In genomic region chr1:228096416-228097332, GRCh38 we compare ENCODE assay signal across 16 cellular contexts. TPM values are rescaled to one million over a fixed set of nuclear protein-coding genes. Genes with fewer than 3 reads are reported as not detected.
DNase-seq lines count a peak whose midpoint lies in the region; ATAC-seq, FAIRE-seq and TF ChIP-seq lines count a peak whose summit lies in the region.
"Had no signal": no experiment of that assay in that cellular context is flagged by ENCODE, and none has a peak within 500 bp of the region (broad histone marks: within the 10 kb centered on the region; RNA-seq: fewer than 3 reads in every experiment).

No MANE protein-coding gene starts in this region.

- H3K9me3 ChIP-seq in A549 = peaks cover 28% of the 10 kb centered on the region
- peaks cover 8% of the 10 kb centered on the region for H3K9me3 ChIP-seq in CD8-positive, alpha-beta T cell (ENCODE audit: low read length)
- peaks cover 2% of the 10 kb centered on the region for H3K9me3 ChIP-seq in T-helper 17 cell (ENCODE audit: control insufficient read depth, low read length, poor library complexity, severe bottlenecking)
- peaks cover 16 to 37% of the 10 kb centered on the region in 2 donors for H3K9me3 ChIP-seq in neuronal stem cell (replicated peaks in 1 of 2; ENCODE audit: control insufficient read depth in 2 of 2, insufficient read depth in 1 of 2, low read depth in 1 of 2, low read length in 2 of 2)

- no peak for DNase-seq in A549 (ENCODE audit: low read depth in 1 of 2, low spot score in 1 of 2)
- DNase-seq in CD8-positive, alpha-beta T cell = no peak
- no peak for DNase-seq in T-helper 17 cell
- DNase-seq in neuronal stem cell (ENCODE audit: low spot score) = no peak
- no peak for DNase-seq in NCI-H748 (lab: John Stamatoyannopoulos, UW; ENCODE audit: unreplicated experiment)
- DNase-seq: central memory CD4-positive, alpha-beta T cell; MG63; NCI-H2029; NCI-H524; stimulated activated CD4-positive, alpha-beta T cell treated with anti-CD3 and anti-CD28 coated beads, Interleukin-15, amount 100 ng/mL, for 24 hours had no signal

- no peak for TF ChIP-seq EP300 in A549 (IDR thresholded peaks at IDR 0.05)

- H3K4me3 ChIP-seq in A549 (no peak overlapping the region), neuronal stem cell (ENCODE audit: low read length in 2 of 2) (no peak overlapping the region)
- H3K4me3 ChIP-seq in CD8-positive, alpha-beta T cell (ENCODE audit: low read depth, low read length) = no peak overlapping the region
- H3K4me3 ChIP-seq: HAP-1, MG63, psoas muscle, SK-N-MC had no signal

- no peak overlapping the region for H4K91ac ChIP-seq in neuronal stem cell (ENCODE audit: low read depth, low read length, poor library complexity)

- FAIRE-seq in A549 (lab: Jason Lieb, UNC) = no peak
- FAIRE-seq: endometrium had no signal

- peaks cover 34% of the 10 kb centered on the region for H3K79me1 ChIP-seq in neuronal stem cell (ENCODE audit: low read depth, low read length)

- H3K14ac ChIP-seq in neuronal stem cell (ENCODE audit: low read length) = no peak overlapping the region

- no peak for TF ChIP-seq CTCF in A549 (IDR thresholded peaks at IDR 0.05)
- TF ChIP-seq CTCF in CD8-positive, alpha-beta T cell (IDR thresholded peaks at IDR 0.05) = no peak

- H3K4me1 Mint-ChIP-seq in CD8-positive, alpha-beta T cell (ENCODE audit: low read depth) = peaks cover 50% of the 10 kb centered on the region
- peaks cover 28% of the 10 kb centered on the region for H3K4me1 Mint-ChIP-seq in T-helper 17 cell

- CTCF ChIA-PET in A549 (lab: Yijun Ruan, JAX) = interaction anchor here (1.4 kb wide), 1 partner anchor 35 kb away, joined by 3 read pairs; no protein-coding TSS in a partner anchor
- CTCF ChIA-PET in CD8-positive, alpha-beta T cell (lab: Charles Lee) = no interaction called here

- no peak overlapping the region for H3K27ac ChIP-seq in A549
- no peak overlapping the region for H3K27ac ChIP-seq in CD8-positive, alpha-beta T cell (ENCODE audit: low read depth, low read length)
- no peak overlapping the region for H3K27ac ChIP-seq in neuronal stem cell (replicated peaks; ENCODE audit: low read length)
- H3K27ac ChIP-seq: psoas muscle, SK-N-MC had no signal

- H4K8ac ChIP-seq in neuronal stem cell (ENCODE audit: low read depth, low read length) = no peak overlapping the region

- H2BK12ac ChIP-seq in neuronal stem cell (ENCODE audit: low read length) = no peak overlapping the region

- H3K4me3 Mint-ChIP-seq in CD8-positive, alpha-beta T cell = no peak overlapping the region
- no peak overlapping the region for H3K4me3 Mint-ChIP-seq in T-helper 17 cell

- WGBS in A549 (ENCODE audit: missing lambda C conversion rate) = 95% methylated on average over 10 of the region's 13 CpGs
- WGBS in neuronal stem cell (ENCODE audit: extremely low coverage in 2 of 2, insufficient read length in 2 of 2, insufficient replicate concordance in 1 of 2), 2 donors = no CpG with 5 or more reads among the region's 13 CpGs

- peak overlapping the region; percentile 41 for H3K27ac Mint-ChIP-seq in CD8-positive, alpha-beta T cell
- H3K27ac Mint-ChIP-seq in T-helper 17 cell = peak overlapping the region; percentile 83

- no peak overlapping the region for H3K18ac ChIP-seq in neuronal stem cell (ENCODE audit: low read length)

- no peak overlapping the region for H2BK120ac ChIP-seq in neuronal stem cell (ENCODE audit: low read depth, low read length)

- H3K4me1 ChIP-seq in A549 = peaks cover 3% of the 10 kb centered on the region; the same call in 1 of the 3 replicates
- H3K4me1 ChIP-seq in CD8-positive, alpha-beta T cell (ENCODE audit: insufficient read depth, low read length) = peaks cover 29% of the 10 kb centered on the region
- no peaks in the 10 kb centered on the region for H3K4me1 ChIP-seq in neuronal stem cell (ENCODE audit: control insufficient read depth in 2 of 2, insufficient read depth in 1 of 2, low read depth in 1 of 2, low read length in 2 of 2)
- H3K4me1 ChIP-seq: HAP-1 had no signal

- no peaks in the 10 kb centered on the region for H3K27me3 ChIP-seq in CD8-positive, alpha-beta T cell (ENCODE audit: insufficient read depth, low read length)
- H3K27me3 ChIP-seq in neuronal stem cell (ENCODE audit: control insufficient read depth in 3 of 3, insufficient read depth in 3 of 3, low read depth in 1 of 3, low read length in 3 of 3) = no peaks in the 10 kb centered on the region
- H3K27me3 ChIP-seq: MG63 had no signal

- peaks cover 8% of the 10 kb centered on the region for H3K9me3 Mint-ChIP-seq in CD8-positive, alpha-beta T cell

- intact Hi-C loops in CD8-positive, alpha-beta T cell (cut with DNase I, micrococcal nuclease) = no loop called here

- ATAC-seq in A549 (no peak), T-helper 17 cell (no peak), HG03565 (IDR thresholded peaks at IDR 0.05; ENCODE audit: unreplicated experiment) (no peak), HG02759 (IDR thresholded peaks at IDR 0.05; ENCODE audit: unreplicated experiment) (no peak)
- no peak for ATAC-seq in CD8-positive, alpha-beta T cell
- ATAC-seq: psoas muscle had no signal

- H3K9ac ChIP-seq in neuronal stem cell (ENCODE audit: low read depth, low read length, poor library complexity) = no peak overlapping the region

- TF ChIP-seq POLR2A in A549 (IDR thresholded peaks at IDR 0.05; ENCODE audit: low read length) = no peak

- H3K4ac ChIP-seq in neuronal stem cell (ENCODE audit: low read length) = no peak overlapping the region

- peaks cover 23% of the 10 kb centered on the region for H3K36me3 ChIP-seq in CD8-positive, alpha-beta T cell (ENCODE audit: insufficient read depth, low read length)
- peaks cover 49 to 91% of the 10 kb centered on the region in 2 donors for H3K36me3 ChIP-seq in neuronal stem cell (replicated peaks in 1 of 2; ENCODE audit: control insufficient read depth in 2 of 2, insufficient read depth in 2 of 2, low read length in 2 of 2)

- H3K36me3 Mint-ChIP-seq in CD8-positive, alpha-beta T cell = peaks cover 77% of the 10 kb centered on the region
- peaks cover 5% of the 10 kb centered on the region for H3K36me3 Mint-ChIP-seq in T-helper 17 cell (ENCODE audit: low read depth)

- H3K23ac ChIP-seq in neuronal stem cell (ENCODE audit: low read depth, low read length, poor library complexity) = peak overlapping the region; percentile 52

- H2AK5ac ChIP-seq in neuronal stem cell (ENCODE audit: low read depth, low read length) = no peak overlapping the region

- no peak overlapping the region for H2AFZ ChIP-seq in neuronal stem cell (ENCODE audit: low read length)

- H3K27me3 Mint-ChIP-seq in CD8-positive, alpha-beta T cell (ENCODE audit: low read depth) = no peaks in the 10 kb centered on the region
- no peaks in the 10 kb centered on the region for H3K27me3 Mint-ChIP-seq in T-helper 17 cell

- H3K4me2 ChIP-seq in A549 (no peak overlapping the region), neuronal stem cell (ENCODE audit: insufficient read depth, low read length, poor library complexity, severe bottlenecking) (no peak overlapping the region)

- no peak overlapping the region for H2BK15ac ChIP-seq in neuronal stem cell (ENCODE audit: low read length)

- POLR2A ChIA-PET in A549 (lab: Yijun Ruan, JAX) = no interaction called here
- POLR2A ChIA-PET in CD8-positive, alpha-beta T cell (lab: Charles Lee) = interaction anchor here (1.2 to 1.3 kb wide), 2 partner anchors 13 to 68 kb away, joined by 3 read pairs; no protein-coding TSS in a partner anchor

- H2BK5ac ChIP-seq in neuronal stem cell (ENCODE audit: low read length) = no peak overlapping the region

- TF ChIP-seq RAD21 in A549 (conservative IDR thresholded peaks at IDR 0.05 in 1 of 2, IDR thresholded peaks at IDR 0.05 in 1 of 2) = no peak

RNA-seq across cellular contexts. Expression of gene C1orf35, which starts 6.5 kb away (rescaled TPM):
- 8.2 and 9.8 TPM in 2 replicates for polyA plus RNA-seq in A549 (2011; rRNA removed)
- 43.1 and 47.3 TPM in 2 replicates for polyA plus RNA-seq in A549 (2012; cell fraction: cytosol; rRNA removed)
- polyA plus RNA-seq in A549 (2012; cell fraction: nucleus; rRNA removed) = 85.5 and 97.7 TPM in 2 replicates
- polyA plus RNA-seq in A549 (2017; fragmentation: RNase III; extraction: RNeasy Plus Mini Kit Qiagen cat#74134 plus additional on column Dnase treatment) = 27.3 to 29.0 TPM (median 28.9 TPM) in 3 replicates
- 0.99 and 1.6 TPM in 2 replicates for polyA minus RNA-seq in A549 (2011; rRNA and poly(A)+ RNA removed)
- 10 to 100 TPM; 28.4 to 30.2 TPM for total RNA-seq in CD8-positive, alpha-beta T cell
- 10 to 100 TPM; 20.9 to 21.6 TPM for total RNA-seq in T-helper 17 cell
- 28.9 TPM for polyA plus RNA-seq in neuronal stem cell (2013, experiment 1 of 2)
- 28.4 TPM for polyA plus RNA-seq in neuronal stem cell (2013, experiment 2 of 2)

RNA-seq across cellular contexts. Expression of gene MRPL55, which starts 12.4 kb away (rescaled TPM):
- 54.2 and 59.7 TPM in 2 replicates for polyA plus RNA-seq in A549 (2011; rRNA removed)
- polyA plus RNA-seq in A549 (2012; cell fraction: cytosol; rRNA removed) = 174 and 197 TPM in 2 replicates
- 155 and 261 TPM in 2 replicates for polyA plus RNA-seq in A549 (2012; cell fraction: nucleus; rRNA removed)
- polyA plus RNA-seq in A549 (2017; fragmentation: RNase III; extraction: RNeasy Plus Mini Kit Qiagen cat#74134 plus additional on column Dnase treatment) = 74.2 to 80.0 TPM (median 75.6 TPM) in 3 replicates
- 26.8 and 28.5 TPM in 2 replicates for polyA minus RNA-seq in A549 (2011; rRNA and poly(A)+ RNA removed)
- 10 to 100 TPM; 90.2 to 90.7 TPM for total RNA-seq in CD8-positive, alpha-beta T cell
- 10 to 100 TPM; 55.2 to 59.9 TPM for total RNA-seq in T-helper 17 cell
- 69.3 TPM for polyA plus RNA-seq in neuronal stem cell (2013, experiment 1 of 2)
- 63.2 TPM for polyA plus RNA-seq in neuronal stem cell (2013, experiment 2 of 2)

RNA-seq across cellular contexts. Expression of gene ARF1, which starts 14.2 kb away (rescaled TPM):
- polyA plus RNA-seq in A549 (2011; rRNA removed) = 333 and 376 TPM in 2 replicates
- 669 and 696 TPM in 2 replicates for polyA plus RNA-seq in A549 (2012; cell fraction: cytosol; rRNA removed)
- polyA plus RNA-seq in A549 (2012; cell fraction: nucleus; rRNA removed) = 541 and 746 TPM in 2 replicates
- polyA plus RNA-seq in A549 (2017; fragmentation: RNase III; extraction: RNeasy Plus Mini Kit Qiagen cat#74134 plus additional on column Dnase treatment) = 297 to 313 TPM (median 308 TPM) in 3 replicates
- polyA minus RNA-seq in A549 (2011; rRNA and poly(A)+ RNA removed) = 582 and 626 TPM in 2 replicates
- total RNA-seq in CD8-positive, alpha-beta T cell = 100 to 1,000 TPM; 375 to 381 TPM
- 100 to 1,000 TPM; 325 to 382 TPM for total RNA-seq in T-helper 17 cell
- 267 TPM for polyA plus RNA-seq in neuronal stem cell (2013, experiment 1 of 2)
- polyA plus RNA-seq in neuronal stem cell (2013, experiment 2 of 2) = 266 TPM

RNA-seq across cellular contexts. Expression of gene GUK1, which starts 43.4 kb away (rescaled TPM):
- polyA plus RNA-seq in A549 (2011; rRNA removed) (65.2 and 88.9 TPM in 2 replicates), A549 (2017; fragmentation: RNase III; extraction: RNeasy Plus Mini Kit Qiagen cat#74134 plus additional on column Dnase treatment) (106 to 109 TPM (median 107 TPM) in 3 replicates)
- 267 and 296 TPM in 2 replicates for polyA plus RNA-seq in A549 (2012; cell fraction: cytosol; rRNA removed)
- polyA plus RNA-seq in A549 (2012; cell fraction: nucleus; rRNA removed) = 225 and 294 TPM in 2 replicates
- polyA minus RNA-seq in A549 (2011; rRNA and poly(A)+ RNA removed) = 32.6 and 39.4 TPM in 2 replicates
- total RNA-seq in CD8-positive, alpha-beta T cell = 100 to 1,000 TPM; 548 to 551 TPM
- total RNA-seq in T-helper 17 cell = 100 to 1,000 TPM; 233 to 245 TPM
- polyA plus RNA-seq in neuronal stem cell (2013, experiment 1 of 2) = 106 TPM
- 98.6 TPM for polyA plus RNA-seq in neuronal stem cell (2013, experiment 2 of 2)

RNA-seq across cellular contexts. Expression of gene GJC2, which starts 53.1 kb away (rescaled TPM):
- polyA plus RNA-seq in A549 (2011; rRNA removed) (0.09 and 0.12 TPM in 2 replicates), A549 (2017; fragmentation: RNase III; extraction: RNeasy Plus Mini Kit Qiagen cat#74134 plus additional on column Dnase treatment) (0.37 to 0.48 TPM (median 0.40 TPM) in 3 replicates)
- polyA plus RNA-seq in A549 (2012; cell fraction: cytosol; rRNA removed) = 0.30 and 0.36 TPM in 2 replicates
- 0.32 and 1.1 TPM in 2 replicates for polyA plus RNA-seq in A549 (2012; cell fraction: nucleus; rRNA removed)
- polyA minus RNA-seq in A549 (2011; rRNA and poly(A)+ RNA removed) = 0.12 and 0.34 TPM in 2 replicates
- 1 to 10 TPM; 5.9 to 8.2 TPM for total RNA-seq in CD8-positive, alpha-beta T cell
- 1 to 10 TPM in 1 of 2 donors, under 1 TPM in 1; 0.94 to 1.9 TPM for total RNA-seq in T-helper 17 cell
- 0.24 TPM for polyA plus RNA-seq in neuronal stem cell (2013, experiment 1 of 2)
- polyA plus RNA-seq in neuronal stem cell (2013, experiment 2 of 2) = 0.17 TPM
